16 cellular contexts compared by ENCODE assay signal in the genomic region with DNA sequence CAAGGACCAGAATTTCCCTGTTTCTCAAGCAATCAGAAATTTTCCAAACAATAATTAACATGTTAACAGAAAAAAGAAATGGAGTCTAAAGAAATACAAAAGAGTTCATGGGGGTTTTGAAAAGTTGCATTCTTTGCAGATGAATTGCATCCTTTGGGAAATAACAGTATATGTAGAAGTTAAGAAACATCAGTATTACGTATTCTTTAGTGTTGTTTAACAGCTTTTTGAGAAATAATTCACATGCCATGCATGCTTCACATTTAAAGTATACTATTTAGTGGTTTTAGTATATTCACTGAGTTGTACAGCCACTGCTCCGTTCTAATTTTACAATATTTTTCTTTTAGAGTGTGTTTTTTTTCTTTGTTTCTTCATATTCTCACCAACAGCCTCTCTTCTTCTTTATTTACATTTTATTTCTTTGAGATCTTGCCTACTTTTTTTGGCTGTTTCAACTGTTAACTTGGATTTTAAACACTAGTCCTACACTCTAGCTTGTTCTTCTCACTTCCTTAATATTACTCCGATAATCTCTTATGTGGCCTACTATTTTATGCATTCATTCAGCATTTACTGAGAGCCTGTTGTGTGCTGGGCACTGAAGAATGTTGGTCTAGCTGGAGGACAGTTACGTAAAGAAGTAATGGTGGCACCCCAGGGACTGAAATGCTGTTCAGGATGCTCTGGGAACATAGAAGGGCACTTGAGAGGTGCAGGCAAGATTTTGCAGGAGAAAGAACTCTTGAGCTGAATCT.
DNase-seq lines count a peak whose midpoint lies in the region; ATAC-seq and TF ChIP-seq lines count a peak whose summit lies in the region.
"Had no signal": no experiment of that assay in that cellular context is flagged by ENCODE, and none has a peak within 500 bp of the region (broad histone marks: within the 10 kb centered on the region; RNA-seq: fewer than 3 reads in every experiment).

No MANE protein-coding gene starts in this region.

- peak; percentile 77 for DNase-seq in AG09309 (ENCODE audit: low read depth)
- peak; percentile 26 for DNase-seq in M059J (ENCODE audit: low read depth)
- peak; percentile 90 for DNase-seq in choroid plexus epithelial cell (ENCODE audit: low read depth)
- DNase-seq in mesenchymal stem cell: peak; percentile 69
- no peak for DNase-seq in iPS-NIHi11 (ENCODE audit: low spot score)
- DNase-seq in activated CD4-positive, alpha-beta T cell treated with anti-CD3 and anti-CD28 coated beads for 36 hours: no peak
- no peak for DNase-seq in NCI-H1436 (lab: John Stamatoyannopoulos, UW)
- DNase-seq: activated CD4-positive, alpha-beta T cell treated with anti-CD3 and anti-CD28 coated beads, Interleukin-2, amount 50 U/mL, for 4 hours; activated T-cell treated with anti-CD3 and anti-CD28 coated beads, Interleukin-2, amount 50 U/mL, for 48 hours; islet precursor cell; NCI-H2029 treated with DMSO at 0.1 percent for 48 hours; NCI-H774; pancreas had no signal

- no peak overlapping the region for H3K9ac ChIP-seq in mesenchymal stem cell (ENCODE audit: low read length)
- H3K9ac ChIP-seq: BLaER1 treated with 17β-estradiol and CSF1 and Interleukin-3, amounts not matched to agents 10 nM and 100 nM had no signal

- H3K23ac ChIP-seq in mesenchymal stem cell (ENCODE audit: low read length in 2 of 2): no peak overlapping the region

- no peak overlapping the region for H3K4me3 ChIP-seq in AG09309 (ENCODE audit: control insufficient read depth, low read depth, low read length)
- H3K4me3 ChIP-seq in choroid plexus epithelial cell (ENCODE audit: low read depth, low read length): no peak overlapping the region
- H3K4me3 ChIP-seq in mesenchymal stem cell (ENCODE audit: insufficient read depth in 1 of 2, low read depth in 1 of 2, low read length in 2 of 2): no peak overlapping the region
- H3K4me3 ChIP-seq: BLaER1 treated with 17β-estradiol and CSF1 and Interleukin-3, amounts not matched to agents 10 nM and 100 nM; HAP-1; pancreas had no signal

- peaks cover 29% of the 10 kb centered on the region for H3K36me3 Mint-ChIP-seq in activated CD4-positive, alpha-beta T cell treated with anti-CD3 and anti-CD28 coated beads for 36 hours (ENCODE audit: low read depth)

- no peak overlapping the region for H2BK12ac ChIP-seq in mesenchymal stem cell (ENCODE audit: low read length in 2 of 2)

- H3K4me2 ChIP-seq in mesenchymal stem cell (ENCODE audit: low read length, poor library complexity, severe bottlenecking): no peak overlapping the region
- H3K4me2 ChIP-seq: BLaER1 treated with 17β-estradiol and CSF1 and Interleukin-3, amounts not matched to agents 10 nM and 100 nM had no signal

- H3K18ac ChIP-seq in mesenchymal stem cell (ENCODE audit: low read depth in 1 of 2, low read length in 2 of 2): no peak overlapping the region

- intact Hi-C loops in activated CD4-positive, alpha-beta T cell treated with anti-CD3 and anti-CD28 coated beads for 36 hours (cut with DNase I, micrococcal nuclease): no loop called here

- H4K91ac ChIP-seq in mesenchymal stem cell (ENCODE audit: low read length): no peak overlapping the region

- peaks cover 0 to 2% of the 10 kb centered on the region in 2 experiments for H3K36me3 ChIP-seq in mesenchymal stem cell (ENCODE audit: control insufficient read depth in 1 of 2, insufficient read depth in 2 of 2, low read depth in 1 of 2, low read length in 2 of 2)
- H3K36me3 ChIP-seq: HAP-1, pancreas had no signal

- H3K9me3 ChIP-seq in mesenchymal stem cell (ENCODE audit: control insufficient read depth, low read length): no peaks in the 10 kb centered on the region
- H3K9me3 ChIP-seq: HAP-1, pancreas had no signal

- H3K27me3 Mint-ChIP-seq in activated CD4-positive, alpha-beta T cell treated with anti-CD3 and anti-CD28 coated beads for 36 hours: no peaks in the 10 kb centered on the region

- H3K27me3 ChIP-seq in mesenchymal stem cell (ENCODE audit: control insufficient read depth in 1 of 2, insufficient read depth in 1 of 2, low read length in 2 of 2): no peaks in the 10 kb centered on the region
- H3K27me3 ChIP-seq: BLaER1 treated with 17β-estradiol and CSF1 and Interleukin-3, amounts not matched to agents 10 nM and 100 nM; pancreas had no signal

- no peak overlapping the region for H3K14ac ChIP-seq in mesenchymal stem cell (ENCODE audit: low read length in 2 of 2)

- H3K9me3 Mint-ChIP-seq in activated CD4-positive, alpha-beta T cell treated with anti-CD3 and anti-CD28 coated beads for 36 hours (ENCODE audit: low read depth): peaks cover 2% of the 10 kb centered on the region

- TF ChIP-seq CTCF in AG09309 (IDR thresholded peaks at IDR 0.05; ENCODE audit: control insufficient read depth, insufficient read depth, low read depth, low read length, missing control alignments) (no peak), choroid plexus epithelial cell (conservative IDR thresholded peaks at IDR 0.05; ENCODE audit: low read depth, low read length) (no peak)

- peak overlapping the region; percentile 94 for H3K27ac ChIP-seq in mesenchymal stem cell (ENCODE audit: low read length, poor library complexity, severe bottlenecking)
- H3K27ac ChIP-seq: BLaER1 treated with 17β-estradiol and CSF1 and Interleukin-3, amounts not matched to agents 10 nM and 100 nM; pancreas had no signal

- POLR2A ChIA-PET in activated CD4-positive, alpha-beta T cell treated with anti-CD3 and anti-CD28 coated beads for 36 hours (lab: Charles Lee): no interaction called here

- peaks cover 1% of the 10 kb centered on the region for H3K4me1 ChIP-seq in mesenchymal stem cell (ENCODE audit: control insufficient read depth, insufficient read depth, low read depth, low read length)

- peaks cover 8% of the 10 kb centered on the region for H3K79me1 ChIP-seq in mesenchymal stem cell (replicated peaks; ENCODE audit: low read length, poor library complexity, severe bottlenecking)

- no peak overlapping the region for H3K27ac Mint-ChIP-seq in activated CD4-positive, alpha-beta T cell treated with anti-CD3 and anti-CD28 coated beads for 36 hours

- 29% methylated on average over 1 of the region's 4 CpGs for WGBS in mesenchymal stem cell

- peaks cover 6% of the 10 kb centered on the region for H3K4me1 Mint-ChIP-seq in activated CD4-positive, alpha-beta T cell treated with anti-CD3 and anti-CD28 coated beads for 36 hours

- H4K8ac ChIP-seq in mesenchymal stem cell (ENCODE audit: low read length): no peak overlapping the region

- H2BK120ac ChIP-seq in mesenchymal stem cell (ENCODE audit: low read depth, low read length): no peak overlapping the region

- no peak overlapping the region for H3K4me3 Mint-ChIP-seq in activated CD4-positive, alpha-beta T cell treated with anti-CD3 and anti-CD28 coated beads for 36 hours

- CTCF ChIA-PET in activated CD4-positive, alpha-beta T cell treated with anti-CD3 and anti-CD28 coated beads for 36 hours (lab: Charles Lee): no interaction called here

- no peak overlapping the region for H3K4ac ChIP-seq in mesenchymal stem cell (ENCODE audit: low read depth in 1 of 2, low read length in 2 of 2)

- H2BK5ac ChIP-seq in mesenchymal stem cell (ENCODE audit: low read depth, low read length, poor library complexity, severe bottlenecking): peak overlapping the region; percentile 3

- no peak overlapping the region for H2BK15ac ChIP-seq in mesenchymal stem cell (ENCODE audit: low read depth, poor library complexity, severe bottlenecking)

- ATAC-seq in activated CD4-positive, alpha-beta T cell treated with anti-CD3 and anti-CD28 coated beads for 36 hours: no peak
- no peak for ATAC-seq in GM21390 (IDR thresholded peaks at IDR 0.05; ENCODE audit: unreplicated experiment)
- ATAC-seq: pancreas had no signal

- H2AFZ ChIP-seq in mesenchymal stem cell (ENCODE audit: low read depth, low read length): no peak overlapping the region

- peak overlapping the region; percentile 21 for H2AK5ac ChIP-seq in mesenchymal stem cell (ENCODE audit: low read length, severe bottlenecking)

Comparison
In these comparisons a context has a peak if more than half of its experiments do, and no peak if none do; other contexts are left out.
1. DNase-seq: peak in AG09309 (single experiment), M059J (single experiment), choroid plexus epithelial cell (single experiment) and mesenchymal stem cell (single experiment); none in iPS-NIHi11 (single experiment), activated CD4-positive, alpha-beta T cell treated with anti-CD3 and anti-CD28 coated beads for 36 hours (single experiment) and NCI-H1436 (single experiment).